Comparison of ENCODE assay signal across 8 cellular contexts in the genomic region with DNA sequence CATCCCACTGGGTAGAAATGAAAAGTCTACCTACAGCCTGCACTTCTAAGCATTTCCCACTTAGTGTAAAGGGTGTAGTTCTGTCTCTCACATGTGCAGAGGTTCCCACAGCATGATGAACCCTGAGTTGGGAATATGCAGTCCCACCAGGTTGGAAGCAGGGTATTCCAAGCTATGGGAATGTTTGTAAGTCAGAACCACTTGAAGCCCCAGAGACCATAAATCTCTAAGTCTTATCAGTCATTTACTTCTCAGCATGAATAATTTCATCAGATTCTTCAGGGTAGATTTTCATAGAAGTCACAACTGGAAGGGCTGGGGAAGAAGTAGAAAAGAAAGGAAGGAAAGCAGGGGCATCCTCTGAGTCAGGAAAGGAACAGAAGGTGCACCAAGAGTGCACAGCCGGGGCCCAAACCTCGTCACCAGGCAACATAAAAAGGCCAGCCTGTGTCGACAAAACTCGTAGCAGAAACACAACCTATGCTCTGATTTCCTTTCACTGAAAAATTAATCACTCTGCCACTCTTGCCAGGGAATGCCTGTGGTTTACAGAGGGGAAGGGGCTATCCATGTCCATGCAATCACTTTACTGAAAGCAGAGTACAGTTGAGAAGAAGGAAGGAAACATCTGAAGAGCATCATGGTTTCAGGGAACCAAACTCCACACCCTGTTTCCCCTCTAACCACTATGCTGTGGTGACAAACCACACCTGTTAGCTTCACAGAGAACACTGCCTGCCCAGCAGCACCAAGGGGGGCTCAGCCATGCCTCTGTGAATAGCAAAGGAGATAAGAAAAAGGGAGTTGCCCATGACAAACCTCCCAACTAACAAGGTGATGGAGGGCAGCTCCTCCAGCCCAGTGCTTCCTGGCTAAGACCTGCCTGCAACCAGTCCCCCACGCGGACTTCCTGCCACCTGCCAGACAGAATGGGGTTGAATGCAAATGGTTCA. TPM values are rescaled to one million over a fixed set of nuclear protein-coding genes. Genes with fewer than 3 reads are reported as not detected.
A peak's percentile ranks its signal among the peaks of the same experiment; 100 is the strongest.
DNase-seq lines count a peak whose midpoint lies in the region; ATAC-seq and TF ChIP-seq lines count a peak whose summit lies in the region.

No MANE protein-coding gene starts in this region.

- H3K4me1 ChIP-seq in A673 (ENCODE audit: insufficient read depth, low read length, poor library complexity, severe bottlenecking), result peaks cover 17% of the 10 kb centered on the region

- no peaks in the 10 kb centered on the region for H3K36me3 ChIP-seq in A673 (ENCODE audit: insufficient read depth, low read length, poor library complexity, severe bottlenecking)

- peak overlapping the region; percentile 82 for H3K4me3 Mint-ChIP-seq in activated naive CD8-positive, alpha-beta T cell treated with anti-CD3 and anti-CD28 coated beads, Interleukin-2, amount 10 ng/mL, durations not matched to agents 7 days and 5 days
- peak overlapping the region; percentile 83 for H3K4me3 Mint-ChIP-seq in natural killer cell treated with Interleukin-12 subunit alpha and Interleukin-12 subunit beta and Interleukin-15 and Interleukin-18, amount 100 ng/mL, for 72 hours

- DNase-seq in RPMI8226 (peak; percentile 71), A673 (ENCODE audit: low spot score) (no peak), Ammon's horn (ENCODE audit: low spot score) (no peak), hepatic stellate cell (ENCODE audit: low spot score) (no peak)
- peak; percentile 65 for DNase-seq in activated naive CD8-positive, alpha-beta T cell treated with anti-CD3 and anti-CD28 coated beads, Interleukin-2, amount 10 ng/mL, durations not matched to agents 7 days and 5 days
- peak; percentile 91 for DNase-seq in natural killer cell treated with Interleukin-12 subunit alpha and Interleukin-12 subunit beta and Interleukin-15 and Interleukin-18, amount 100 ng/mL, for 72 hours (ENCODE audit: low spot score)

- no peak overlapping the region for H3K4me3 ChIP-seq in A673 (ENCODE audit: low read depth, low read length, poor library complexity, severe bottlenecking)

- CTCF ChIA-PET in A673 (lab: Charles Lee), result no interaction called here

- peaks cover 38% of the 10 kb centered on the region for H3K4me1 Mint-ChIP-seq in activated naive CD8-positive, alpha-beta T cell treated with anti-CD3 and anti-CD28 coated beads, Interleukin-2, amount 10 ng/mL, durations not matched to agents 7 days and 5 days
- peaks cover 81 to 84% of the 10 kb centered on the region in 2 donors for H3K4me1 Mint-ChIP-seq in natural killer cell treated with Interleukin-12 subunit alpha and Interleukin-12 subunit beta and Interleukin-15 and Interleukin-18, amount 100 ng/mL, for 72 hours (ENCODE audit: low read depth in 2 of 2)

- no peaks in the 10 kb centered on the region for H3K9me3 ChIP-seq in A673 (ENCODE audit: low read depth, low read length, poor library complexity, severe bottlenecking)

- ATAC-seq in GM18520 (IDR thresholded peaks at IDR 0.05; ENCODE audit: unreplicated experiment), result peak; percentile 83
- peak; percentile 76 for ATAC-seq in HG02840 (IDR thresholded peaks at IDR 0.05; ENCODE audit: low FRiP score, unreplicated experiment)
- ATAC-seq in activated naive CD8-positive, alpha-beta T cell treated with anti-CD3 and anti-CD28 coated beads, Interleukin-2, amount 10 ng/mL, durations not matched to agents 7 days and 5 days (ENCODE audit: low read depth), result peak; percentile 92
- peak; percentile 85 to 87 for ATAC-seq in natural killer cell treated with Interleukin-12 subunit alpha and Interleukin-12 subunit beta and Interleukin-15 and Interleukin-18, amount 100 ng/mL, for 72 hours

- H3K27me3 Mint-ChIP-seq in activated naive CD8-positive, alpha-beta T cell treated with anti-CD3 and anti-CD28 coated beads, Interleukin-2, amount 10 ng/mL, durations not matched to agents 7 days and 5 days, result peaks cover 12% of the 10 kb centered on the region
- H3K27me3 Mint-ChIP-seq in natural killer cell treated with Interleukin-12 subunit alpha and Interleukin-12 subunit beta and Interleukin-15 and Interleukin-18, amount 100 ng/mL, for 72 hours, result no peaks in the 10 kb centered on the region

- no TSS peak for BruUV-seq in A673 (replicated peaks; lab: Mats Ljungman, UMichigan)

- intact Hi-C loops in A673 (cut with micrococcal nuclease; ENCODE audit: unreplicated experiment), result no loop called here

- H3K36me3 Mint-ChIP-seq in activated naive CD8-positive, alpha-beta T cell treated with anti-CD3 and anti-CD28 coated beads, Interleukin-2, amount 10 ng/mL, durations not matched to agents 7 days and 5 days, result peaks cover 22% of the 10 kb centered on the region
- H3K36me3 Mint-ChIP-seq in natural killer cell treated with Interleukin-12 subunit alpha and Interleukin-12 subunit beta and Interleukin-15 and Interleukin-18, amount 100 ng/mL, for 72 hours, result peaks cover 18% of the 10 kb centered on the region

- H3K27me3 ChIP-seq in A673 (replicated peaks; ENCODE audit: insufficient read depth, low read depth, low read length, poor library complexity), result no peaks in the 10 kb centered on the region

- H3K9me3 Mint-ChIP-seq in activated naive CD8-positive, alpha-beta T cell treated with anti-CD3 and anti-CD28 coated beads, Interleukin-2, amount 10 ng/mL, durations not matched to agents 7 days and 5 days, result peaks cover 2% of the 10 kb centered on the region
- no peaks in the 10 kb centered on the region for H3K9me3 Mint-ChIP-seq in natural killer cell treated with Interleukin-12 subunit alpha and Interleukin-12 subunit beta and Interleukin-15 and Interleukin-18, amount 100 ng/mL, for 72 hours

- POLR2A ChIA-PET in activated naive CD8-positive, alpha-beta T cell treated with anti-CD3 and anti-CD28 coated beads, Interleukin-2, amount 10 ng/mL, durations not matched to agents 7 days and 5 days (lab: Charles Lee), result interaction anchor here (1.1 to 1.9 kb wide), 4 partner anchors 19 to 345 kb away, joined by 3 to 6 read pairs (median 4); no protein-coding TSS in a partner anchor
- POLR2A ChIA-PET in A673 (lab: Charles Lee; ENCODE audit: low non-redundant PET), result no interaction called here

- peak overlapping the region; percentile 90 for H3K27ac Mint-ChIP-seq in activated naive CD8-positive, alpha-beta T cell treated with anti-CD3 and anti-CD28 coated beads, Interleukin-2, amount 10 ng/mL, durations not matched to agents 7 days and 5 days
- peak overlapping the region; percentile 98 for H3K27ac Mint-ChIP-seq in natural killer cell treated with Interleukin-12 subunit alpha and Interleukin-12 subunit beta and Interleukin-15 and Interleukin-18, amount 100 ng/mL, for 72 hours

- no peak overlapping the region for H3K27ac ChIP-seq in A673 (ENCODE audit: low read depth, low read length, poor library complexity, severe bottlenecking)

- no peak for TF ChIP-seq CTCF in A673 (conservative IDR thresholded peaks at IDR 0.05; ENCODE audit: low read depth, low read length)

RNA-seq across cellular contexts. Expression of a gene that starts 40.5 kb away (rescaled TPM):
- 10 to 100 TPM; 12.7 to 12.9 TPM for total RNA-seq in activated naive CD8-positive, alpha-beta T cell treated with anti-CD3 and anti-CD28 coated beads, Interleukin-2, amount 10 ng/mL, durations not matched to agents 7 days and 5 days
- 100 to 1,000 TPM in 1 of 2 donors, 10 to 100 TPM in 1; 58.5 to 165 TPM for total RNA-seq in natural killer cell treated with Interleukin-12 subunit alpha and Interleukin-12 subunit beta and Interleukin-15 and Interleukin-18, amount 100 ng/mL, for 72 hours
- total RNA-seq in A673 (2021), result 20.3 and 22.5 TPM in 2 replicates

Comparison
In these comparisons a context has a peak if more than half of its experiments do, and no peak if none do; other contexts are left out.
1. DNase-seq: peak in RPMI8226 (single experiment), activated naive CD8-positive, alpha-beta T cell treated with anti-CD3 and anti-CD28 coated beads, Interleukin-2, amount 10 ng/mL, durations not matched to agents 7 days and 5 days (single experiment) and natural killer cell treated with Interleukin-12 subunit alpha and Interleukin-12 subunit beta and Interleukin-15 and Interleukin-18, amount 100 ng/mL, for 72 hours (single experiment); none in A673 (single experiment), Ammon's horn (single experiment) and hepatic stellate cell (single experiment).
2. Peak in every context shown above with its lines, with median percentiles within 50 percentile points of each other: ATAC-seq.